In genomic region chr4:103197765-103198110, GRCh38 we compare ENCODE assay signal across 8 cellular contexts. TPM values are rescaled to one million over a fixed set of nuclear protein-coding genes. Genes with fewer than 3 reads are reported as not detected.
DNase-seq lines count a peak whose midpoint lies in the region; ATAC-seq, FAIRE-seq and TF ChIP-seq lines count a peak whose summit lies in the region.

No MANE protein-coding gene starts in this region.

- intact Hi-C loops in aorta (cut with DNase I) = loop anchor here in 1 of 2 donors (5.0 kb wide), 1 partner anchor 370 kb away; the partner anchor contains the start of gene UBE2D3

- no peak overlapping the region for H2BK5ac ChIP-seq in mesendoderm (ENCODE audit: low read length)

- H3K36me3 ChIP-seq in ES-I3 (ENCODE audit: insufficient read depth, low read length) = peaks cover 3% of the 10 kb centered on the region; the same call in 1 of the 2 replicates
- peaks cover 42% of the 10 kb centered on the region for H3K36me3 ChIP-seq in HUES48 (ENCODE audit: control insufficient read depth, insufficient read depth, low read length)
- no peaks in the 10 kb centered on the region for H3K36me3 ChIP-seq in mesendoderm (ENCODE audit: control insufficient read depth, insufficient read depth, low read length)
- H3K36me3 ChIP-seq in aorta (ENCODE audit: control insufficient read depth in 1 of 2, insufficient read depth in 2 of 2, low read length in 1 of 2) = no peaks in the 10 kb centered on the region

- peak overlapping the region; percentile 95 for H3K4ac ChIP-seq in mesendoderm (ENCODE audit: low read depth, low read length)

- no peak overlapping the region for H2BK15ac ChIP-seq in mesendoderm (replicated peaks; ENCODE audit: low read depth)

- H3K9me3 ChIP-seq in ES-I3 (ENCODE audit: control insufficient read depth, insufficient read depth, low read length) = no peaks in the 10 kb centered on the region
- no peaks in the 10 kb centered on the region for H3K9me3 ChIP-seq in HUES48 (ENCODE audit: control insufficient read depth, insufficient read depth, low read length)
- H3K9me3 ChIP-seq in aorta (ENCODE audit: control insufficient read depth, low read length) = no peaks in the 10 kb centered on the region

- peaks cover 4% of the 10 kb centered on the region; the same call in 1 of the 2 replicates for H3K4me1 ChIP-seq in ES-I3 (ENCODE audit: insufficient read depth, low read length)
- H3K4me1 ChIP-seq in HUES48 (ENCODE audit: control insufficient read depth, insufficient read depth, low read length) = peaks cover 13% of the 10 kb centered on the region
- H3K4me1 ChIP-seq in mesendoderm (ENCODE audit: control insufficient read depth, low read depth, low read length) = no peaks in the 10 kb centered on the region
- no peaks in the 10 kb centered on the region for H3K4me1 ChIP-seq in aorta (ENCODE audit: control insufficient read depth in 1 of 2, insufficient read depth in 2 of 2, low read length in 2 of 2)

- no peak overlapping the region for H4K5ac ChIP-seq in mesendoderm (ENCODE audit: low read length)

- H3K79me2 ChIP-seq in mesendoderm (ENCODE audit: control insufficient read depth, insufficient read depth, low read length) = peaks cover 9% of the 10 kb centered on the region

- H3K56ac ChIP-seq in mesendoderm (ENCODE audit: low read length) = peak overlapping the region; percentile 94

- H3K9ac ChIP-seq in ES-I3 (ENCODE audit: low read depth, low read length) = peak overlapping the region; percentile 95
- peak overlapping the region; percentile 69; the same call in 1 of the 2 replicates for H3K9ac ChIP-seq in HUES48 (ENCODE audit: low read depth, low read length)
- peak overlapping the region; percentile 92 for H3K9ac ChIP-seq in mesendoderm (ENCODE audit: low read length)

- peaks cover 5% of the 10 kb centered on the region for H3K79me1 ChIP-seq in mesendoderm (ENCODE audit: low read length)

- TF ChIP-seq CTCF in cardiac fibroblast (IDR thresholded peaks at IDR 0.05; ENCODE audit: low read depth, low read length) = no peak

- H3K27me3 ChIP-seq in HUES48 (ENCODE audit: control insufficient read depth, insufficient read depth, low read length) (no peaks in the 10 kb centered on the region), mesendoderm (ENCODE audit: insufficient read depth, low read length, poor library complexity) (no peaks in the 10 kb centered on the region), aorta (ENCODE audit: control insufficient read depth in 1 of 2, insufficient read depth in 2 of 2, low read length in 1 of 2) (no peaks in the 10 kb centered on the region)

- no peak overlapping the region for H2AK5ac ChIP-seq in mesendoderm (ENCODE audit: low read length)

- ATAC-seq in GM21528 (IDR thresholded peaks at IDR 0.05; ENCODE audit: low FRiP score, unreplicated experiment) (peak; percentile 66), aorta (ENCODE audit: low FRiP score) (peak; percentile 56)

- H4K8ac ChIP-seq in mesendoderm (ENCODE audit: low read depth, low read length) = no peak overlapping the region

- DNase-seq in cardiac fibroblast (ENCODE audit: low read depth in 2 of 2) (no peak), mesendoderm (no peak), aorta (no peak), GM19239 (ENCODE audit: insufficient read length, low spot score) (no peak), NCI-H2196 treated with DMSO at 0.1 percent for 48 hours (lab: John Stamatoyannopoulos, UW; ENCODE audit: unreplicated experiment) (no peak)

- H3K4me3 ChIP-seq in HUES48 (ENCODE audit: low read depth, low read length) = peak overlapping the region; percentile 97
- H3K4me3 ChIP-seq in cardiac fibroblast (replicated peaks in 1 of 2; ENCODE audit: low read depth in 2 of 2, low read length in 2 of 2) = peak overlapping the region; percentile 73 to 84
- H3K4me3 ChIP-seq in mesendoderm (ENCODE audit: low read length) = peak overlapping the region; percentile 93
- peak overlapping the region; percentile 30 to 55 for H3K4me3 ChIP-seq in aorta (ENCODE audit: low read length in 2 of 2)

- WGBS in mesendoderm (ENCODE audit: extremely low coverage, insufficient coverage, low lambda C conversion rate) = no CpG with 5 or more reads among the region's 9 CpGs
- WGBS in aorta, 2 donors = 0 to 1% methylated on average over 9 of the region's 9 CpGs

- no peak overlapping the region for H2BK120ac ChIP-seq in mesendoderm (ENCODE audit: low read depth, low read length)

- no peak for FAIRE-seq in GM19239 (lab: Jason Lieb, UNC)

- peak overlapping the region; percentile 79 for H3K4me2 ChIP-seq in mesendoderm (ENCODE audit: low read length)

- peak overlapping the region; percentile 95 for H3K18ac ChIP-seq in mesendoderm (ENCODE audit: low read length)

- no peak overlapping the region for H3K23ac ChIP-seq in mesendoderm (ENCODE audit: low read length)

- H3K27ac ChIP-seq in HUES48 (ENCODE audit: low read depth, low read length) (peak overlapping the region; percentile 72), mesendoderm (ENCODE audit: low read depth, low read length) (no peak overlapping the region), aorta (ENCODE audit: low read depth in 1 of 2, low read length in 2 of 2) (no peak overlapping the region)

RNA-seq across cellular contexts. Expression of gene CENPE, which starts 0.4 kb away (rescaled TPM):
- polyA plus RNA-seq in mesendoderm (2013, experiment 1 of 2) = 41.7 TPM
- 41.8 TPM for polyA plus RNA-seq in mesendoderm (2013, experiment 2 of 2)
- total RNA-seq in aorta = 1 to 10 TPM; 1.3 to 3.4 TPM
- polyA plus RNA-seq in aorta = under 1 TPM in 1 of 2 donors, not detected in 1; 0.28 TPM

Comparison
In these comparisons a context has a peak if more than half of its experiments do, and no peak if none do; other contexts are left out.
1. H3K4me3 ChIP-seq: peak in every context shown above with its lines; median percentile 97 in HUES48; 93 in mesendoderm; 78 in cardiac fibroblast; 42 in aorta.